In the genomic region with DNA sequence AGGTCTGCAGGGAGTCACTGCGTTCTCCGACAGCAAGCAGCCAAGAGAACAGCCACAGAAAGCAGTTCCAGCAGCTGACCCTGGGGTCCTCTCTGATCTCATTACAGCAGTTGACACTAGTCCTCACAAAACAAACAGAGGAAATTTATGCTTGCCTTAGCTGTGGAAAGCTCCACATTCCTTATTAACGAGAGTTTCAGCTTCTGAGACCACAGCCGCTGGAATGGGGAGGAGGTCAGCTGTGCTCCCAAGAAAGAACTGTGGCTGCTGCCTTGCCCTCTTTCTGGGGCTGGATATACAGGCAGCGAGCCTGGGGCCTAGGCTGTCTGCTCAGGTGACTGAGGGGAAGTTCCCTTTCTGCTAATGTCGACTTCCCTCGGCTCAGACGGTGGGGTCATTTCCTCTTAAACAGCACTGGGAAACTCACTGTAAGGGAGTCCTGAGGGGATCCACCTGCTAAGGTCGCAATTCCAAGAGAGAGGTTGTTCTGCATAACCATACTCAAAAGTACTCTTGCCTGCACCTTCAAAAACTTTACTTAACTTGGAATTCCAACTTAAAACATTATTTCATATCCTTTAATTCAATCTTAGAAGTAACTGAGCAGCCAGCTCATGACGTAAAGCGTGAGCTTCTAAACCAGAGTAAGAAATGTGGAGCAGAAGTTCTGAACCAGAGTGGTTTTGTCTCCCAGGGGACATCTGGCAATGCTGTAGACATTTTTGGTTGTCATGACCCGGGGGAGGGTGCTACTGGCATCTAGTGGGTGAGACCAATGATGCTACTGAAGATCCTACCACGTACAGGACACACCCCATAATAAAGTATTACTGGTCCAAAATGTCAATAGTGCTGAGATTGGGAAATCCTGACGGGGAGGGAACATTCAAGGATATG, we compare ENCODE assay signal across 8 cellular contexts.
A peak's percentile ranks its signal among the peaks of the same experiment; 100 is the strongest.
DNase-seq lines count a peak whose midpoint lies in the region; ATAC-seq lines count a peak whose summit lies in the region.

No MANE protein-coding gene starts in this region.

- peak; percentile 55 for ATAC-seq in GM21360 (IDR thresholded peaks at IDR 0.05; ENCODE audit: unreplicated experiment)
- ATAC-seq in activated naive CD8-positive, alpha-beta T cell treated with anti-CD3 and anti-CD28 coated beads, Interleukin-2, amount 50 U/mL, for 24 hours, result peak; percentile 26
- ATAC-seq in GM21526 (IDR thresholded peaks at IDR 0.05; ENCODE audit: low FRiP score, unreplicated experiment), result no peak
- ATAC-seq in HG02840 (IDR thresholded peaks at IDR 0.05; ENCODE audit: low FRiP score, unreplicated experiment), result no peak
- ATAC-seq in HG02970 (IDR thresholded peaks at IDR 0.05; ENCODE audit: low FRiP score, unreplicated experiment), result no peak

- H3K27me3 Mint-ChIP-seq in CD4-positive, alpha-beta memory T cell, result no peaks in the 10 kb centered on the region
- H3K27me3 Mint-ChIP-seq in activated naive CD8-positive, alpha-beta T cell treated with anti-CD3 and anti-CD28 coated beads, Interleukin-2, amount 50 U/mL, for 24 hours, result no peaks in the 10 kb centered on the region

- H3K4me1 ChIP-seq in CD4-positive, alpha-beta memory T cell (ENCODE audit: insufficient read depth, low read length), result peaks cover 59% of the 10 kb centered on the region

- H3K9me3 Mint-ChIP-seq in CD4-positive, alpha-beta memory T cell, result peaks cover 0 to 1% (median 0%) of the 10 kb centered on the region in 8 donors
- H3K9me3 Mint-ChIP-seq in activated naive CD8-positive, alpha-beta T cell treated with anti-CD3 and anti-CD28 coated beads, Interleukin-2, amount 50 U/mL, for 24 hours, result no peaks in the 10 kb centered on the region

- no peaks in the 10 kb centered on the region for H3K9me3 ChIP-seq in CD4-positive, alpha-beta memory T cell (ENCODE audit: control insufficient read depth in 1 of 2, low read length in 2 of 2)

- CTCF ChIA-PET in CD4-positive, alpha-beta memory T cell (lab: Charles Lee; ENCODE audit: partially characterized antibody), result interaction anchor here (1.0 to 2.1 kb wide), 5 partner anchors 79 to 276 kb away, joined by 3 to 6 read pairs (median 4); no protein-coding TSS in a partner anchor

- POLR2A ChIA-PET in CD4-positive, alpha-beta memory T cell (lab: Charles Lee; ENCODE audit: partially characterized antibody), result interaction anchor here (0.9 to 1.7 kb wide), 3 partner anchors 18 to 68 kb away, joined by 3 to 8 read pairs (median 5); no protein-coding TSS in a partner anchor

- peaks cover 27 to 30% (median 28%) of the 10 kb centered on the region in 4 donors for H3K4me1 Mint-ChIP-seq in CD4-positive, alpha-beta memory T cell
- H3K4me1 Mint-ChIP-seq in activated naive CD8-positive, alpha-beta T cell treated with anti-CD3 and anti-CD28 coated beads, Interleukin-2, amount 50 U/mL, for 24 hours, result peaks cover 30% of the 10 kb centered on the region

- H3K27ac Mint-ChIP-seq in CD4-positive, alpha-beta memory T cell, result peak overlapping the region in 3 of 7 donors; percentile 84 to 89 (median 86)
- no peak overlapping the region for H3K27ac Mint-ChIP-seq in activated naive CD8-positive, alpha-beta T cell treated with anti-CD3 and anti-CD28 coated beads, Interleukin-2, amount 50 U/mL, for 24 hours

- intact Hi-C loops in CD4-positive, alpha-beta memory T cell (cut with micrococcal nuclease), result loop anchor here (1.0 kb wide), 1 partner anchor 79 kb away; no protein-coding TSS in a partner anchor

- H3K4me3 ChIP-seq in CD4-positive, alpha-beta memory T cell (ENCODE audit: low read length in 2 of 2), result no peak overlapping the region

- peaks cover 0 to under 1% of the 10 kb centered on the region in 2 donors for H3K36me3 Mint-ChIP-seq in CD4-positive, alpha-beta memory T cell
- H3K36me3 Mint-ChIP-seq in activated naive CD8-positive, alpha-beta T cell treated with anti-CD3 and anti-CD28 coated beads, Interleukin-2, amount 50 U/mL, for 24 hours (ENCODE audit: low read depth), result peaks cover 35% of the 10 kb centered on the region

- no peaks in the 10 kb centered on the region for H3K27me3 ChIP-seq in CD4-positive, alpha-beta memory T cell (ENCODE audit: insufficient read depth, low read length)

- H3K27ac ChIP-seq in CD4-positive, alpha-beta memory T cell (ENCODE audit: low read depth, low read length), result peak overlapping the region; percentile 43

- H3K36me3 ChIP-seq in CD4-positive, alpha-beta memory T cell (ENCODE audit: insufficient read depth, low read length), result no peaks in the 10 kb centered on the region

- DNase-seq in CD4-positive, alpha-beta memory T cell, result peak in 4 of 5 donors; percentile 11 to 73 (median 31)
- peak; percentile 44 for DNase-seq in HuH-7 (ENCODE audit: low spot score)
- DNase-seq in activated naive CD8-positive, alpha-beta T cell treated with anti-CD3 and anti-CD28 coated beads, Interleukin-2, amount 50 U/mL, for 24 hours, result peak; percentile 50
- DNase-seq in myocyte (ENCODE audit: low read depth), result peak; percentile 50

- peak overlapping the region in 5 of 8 donors; percentile 6 to 61 (median 35) for H3K4me3 Mint-ChIP-seq in CD4-positive, alpha-beta memory T cell
- H3K4me3 Mint-ChIP-seq in activated naive CD8-positive, alpha-beta T cell treated with anti-CD3 and anti-CD28 coated beads, Interleukin-2, amount 50 U/mL, for 24 hours, result peak overlapping the region; percentile 19

Comparison
In these comparisons a context has a peak if more than half of its experiments do, and no peak if none do; other contexts are left out.
1. ATAC-seq: peak in GM21360 (single experiment) and activated naive CD8-positive, alpha-beta T cell treated with anti-CD3 and anti-CD28 coated beads, Interleukin-2, amount 50 U/mL, for 24 hours (single experiment); none in GM21526 (single experiment), HG02840 (single experiment) and HG02970 (single experiment).
2. Peak in every context shown above with its lines, with median percentiles within 50 percentile points of each other: DNase-seq.